ENCODE assay signal across 12 cellular contexts in the genomic region with DNA sequence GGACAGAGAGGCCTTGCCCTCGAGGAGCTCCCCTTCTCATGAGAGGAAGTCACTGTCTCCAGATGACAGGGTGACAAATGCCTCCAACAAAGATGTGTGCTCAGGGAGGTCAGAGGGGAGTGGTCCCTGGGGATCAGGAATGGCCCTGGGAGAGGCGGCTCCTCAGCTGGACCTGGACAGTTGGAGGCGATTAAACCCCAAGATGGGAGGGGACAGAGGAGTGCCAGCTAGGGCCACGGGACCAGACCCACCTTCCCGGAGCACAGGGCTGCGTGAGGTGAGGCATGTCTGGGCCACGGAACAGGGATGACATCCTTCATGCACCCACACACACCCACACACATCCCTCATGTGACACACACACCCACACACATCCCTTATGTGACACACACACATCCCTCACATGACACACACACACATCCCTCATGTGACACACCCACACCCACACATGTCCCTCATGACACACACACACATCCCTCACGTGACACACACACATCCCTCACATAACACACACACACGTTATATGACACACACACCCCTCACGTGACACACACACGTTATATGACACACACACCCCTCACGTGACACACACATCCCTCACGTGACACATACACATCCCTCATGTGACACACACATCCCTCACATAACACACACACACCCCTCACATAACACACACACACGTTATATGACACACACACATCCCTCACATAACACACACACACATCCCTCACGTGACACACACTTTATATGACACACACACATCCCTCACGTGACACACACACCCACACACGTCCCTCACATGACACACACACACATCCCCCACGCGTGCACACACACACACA. TPM values are rescaled to one million over a fixed set of nuclear protein-coding genes. Genes with fewer than 3 reads are reported as not detected.
"Had no signal": no experiment of that assay in that cellular context is flagged by ENCODE, and none has a peak within 500 bp of the region (broad histone marks: within the 10 kb centered on the region; RNA-seq: fewer than 3 reads in every experiment).

No MANE protein-coding gene starts in this region.

- H3K4me3 ChIP-seq: body of pancreas, gastrocnemius medialis, tibial artery had no signal

- H3K36me3 Mint-ChIP-seq: activated naive CD4-positive, alpha-beta T cell treated with anti-CD3 and anti-CD28 coated beads, Interleukin-2, amount 50 U/mL, for 24 hours had no signal

- H3K4me1 Mint-ChIP-seq: central memory CD8-positive, alpha-beta T cell had no signal

- ATAC-seq: body of pancreas, gastrocnemius medialis had no signal

- H3K9me3 ChIP-seq: body of pancreas, gastrocnemius medialis, tibial artery had no signal

- H3K27ac ChIP-seq: body of pancreas, gastrocnemius medialis, tibial artery had no signal

- H3K27ac Mint-ChIP-seq: activated naive CD4-positive, alpha-beta T cell treated with anti-CD3 and anti-CD28 coated beads, Interleukin-2, amount 50 U/mL, for 24 hours had no signal

- H3K27me3 ChIP-seq: gastrocnemius medialis had no signal

- H3K4me1 ChIP-seq: body of pancreas had no signal

- H3K9me3 Mint-ChIP-seq: activated naive CD4-positive, alpha-beta T cell treated with anti-CD3 and anti-CD28 coated beads, Interleukin-2, amount 50 U/mL, for 24 hours; central memory CD8-positive, alpha-beta T cell had no signal

- DNase-seq: activated CD4-positive, alpha-beta T cell treated with anti-CD3 and anti-CD28 coated beads for 1 hour; activated CD8-positive, alpha-beta memory T cell treated with anti-CD3 and anti-CD28 coated beads for 24 hours; activated effector memory CD4-positive, alpha-beta T cell treated with Interleukin-2 at 50 U/mL for 16 hours; body of pancreas; cortex of kidney; effector CD8-positive, alpha-beta T cell; gastrocnemius medialis; mesendoderm; tibial artery had no signal

- H3K4me3 Mint-ChIP-seq: activated naive CD4-positive, alpha-beta T cell treated with anti-CD3 and anti-CD28 coated beads, Interleukin-2, amount 50 U/mL, for 24 hours; central memory CD8-positive, alpha-beta T cell had no signal

- H3K36me3 ChIP-seq: gastrocnemius medialis, tibial artery had no signal

RNA-seq across cellular contexts. Expression of gene SLCO4A1, which starts 57.4 kb away (rescaled TPM):
- total RNA-seq: skeletal muscle tissue had no signal
